In genomic region chr20:14562976-14563375, GRCh38 we compare ENCODE assay signal across 15 cellular contexts.
A peak's percentile ranks its signal among the peaks of the same experiment; 100 is the strongest.
DNase-seq lines count a peak whose midpoint lies in the region; ATAC-seq, FAIRE-seq and TF ChIP-seq lines count a peak whose summit lies in the region.
"Had no signal": no experiment of that assay in that cellular context is flagged by ENCODE, and none has a peak within 500 bp of the region (broad histone marks: within the 10 kb centered on the region; RNA-seq: fewer than 3 reads in every experiment).

No MANE protein-coding gene starts in this region.

- H3K36me3 ChIP-seq in GM23338 (ENCODE audit: insufficient read depth) = no peaks in the 10 kb centered on the region
- no peaks in the 10 kb centered on the region for H3K36me3 ChIP-seq in H1 (ENCODE audit: control insufficient read depth in 2 of 4, insufficient read depth in 4 of 4, low read length in 3 of 4)
- H3K36me3 ChIP-seq in spleen = no peaks in the 10 kb centered on the region
- H3K36me3 ChIP-seq in SK-N-SH (replicated peaks in 1 of 2; ENCODE audit: control insufficient read depth in 1 of 2, insufficient read depth in 2 of 2, low read length in 1 of 2) = no peaks in the 10 kb centered on the region
- H3K36me3 ChIP-seq in uterus = no peaks in the 10 kb centered on the region
- H3K36me3 ChIP-seq: BLaER1 treated with 17β-estradiol and CSF1 and Interleukin-3, amounts not matched to agents 10 nM and 100 nM had no signal

- CTCF ChIA-PET in H1 (lab: Charles Lee; ENCODE audit: partially characterized antibody) = no interaction called here
- CTCF ChIA-PET in SK-N-SH (lab: Yijun Ruan, JAX) = no interaction called here

- H3F3A ChIP-seq in GM23338 (replicated peaks; ENCODE audit: low read depth) (no peaks in the 10 kb centered on the region), SK-N-SH (replicated peaks; ENCODE audit: insufficient read depth) (no peaks in the 10 kb centered on the region)

- WGBS in H1 (ENCODE audit: extremely low coverage in 1 of 2, insufficient coverage in 1 of 2, insufficient read length in 1 of 2, insufficient replicate concordance in 2 of 2, low coverage in 1 of 2, low lambda C conversion rate in 2 of 2, missing lambda C conversion rate in 1 of 2), 2 experiments = 92% methylated on average over 2 of the region's 2 CpGs; no CpG with 5 or more reads in 1 of the 2 experiments
- 54 to 74% (median 66%) methylated on average over 2 of the region's 2 CpGs for WGBS in spleen, 5 donors
- WGBS in SK-N-SH (ENCODE audit: low lambda C conversion rate) = 46% methylated on average over 2 of the region's 2 CpGs

- H3K23me2 ChIP-seq in H1 (ENCODE audit: low read depth, low read length) = no peaks in the 10 kb centered on the region

- no peak for FAIRE-seq in H1 (lab: Jason Lieb, UNC)
- FAIRE-seq: GM12878 had no signal

- H2BK20ac ChIP-seq in H1 (ENCODE audit: low read length) = peak overlapping the region; percentile 29

- H2AFZ ChIP-seq in GM23338 (peak overlapping the region; percentile 52; the same call in 1 of the 2 replicates), H1 (ENCODE audit: low read length) (peak overlapping the region; percentile 9; the same call in 1 of the 2 replicates), SK-N-SH (ENCODE audit: low read depth) (no peak overlapping the region)

- no peak overlapping the region for H2BK5ac ChIP-seq in H1 (ENCODE audit: low read depth, low read length)

- H3K4ac ChIP-seq in H1 (replicated peaks; ENCODE audit: insufficient read length, low read depth, low read length) = no peak overlapping the region

- H4K20me1 ChIP-seq in GM23338 (replicated peaks; ENCODE audit: insufficient read depth) = no peaks in the 10 kb centered on the region
- H4K20me1 ChIP-seq in H1 (replicated peaks in 1 of 2; ENCODE audit: control insufficient read depth in 1 of 2, insufficient read depth in 2 of 2, low read length in 2 of 2) = no peaks in the 10 kb centered on the region
- H4K20me1 ChIP-seq in SK-N-SH (ENCODE audit: insufficient read depth) = no peaks in the 10 kb centered on the region
- H4K20me1 ChIP-seq: BLaER1 treated with 17β-estradiol and CSF1 and Interleukin-3, amounts not matched to agents 10 nM and 100 nM had no signal

- H3K79me2 ChIP-seq in GM23338 (replicated peaks; ENCODE audit: insufficient read depth) (no peaks in the 10 kb centered on the region), H1 (ENCODE audit: control insufficient read depth in 1 of 2, insufficient read depth in 2 of 2, low read length in 2 of 2) (no peaks in the 10 kb centered on the region), SK-N-SH (ENCODE audit: insufficient read depth) (no peaks in the 10 kb centered on the region; the same call in 1 of the 2 replicates)

- peaks cover 15% of the 10 kb centered on the region; the same call in 2 of the 3 replicates for H3K9me3 Mint-ChIP-seq in GM23338

- TF ChIP-seq POLR2A in H1 (IDR thresholded peaks at IDR 0.05; ENCODE audit: control extremely low read depth in 1 of 2, low read depth in 2 of 2, low read length in 2 of 2) (no peak), spleen (IDR thresholded peaks at IDR 0.05) (no peak), uterus (IDR thresholded peaks at IDR 0.05) (no peak)

- H3K27ac ChIP-seq in GM23338 (ENCODE audit: low read depth) (no peak overlapping the region), H1 (ENCODE audit: low read depth, low read length) (no peak overlapping the region), spleen (no peak overlapping the region), SK-N-SH (ENCODE audit: low read depth in 2 of 2, low read length in 1 of 2) (no peak overlapping the region), uterus (no peak overlapping the region)
- H3K27ac ChIP-seq: BLaER1 treated with 17β-estradiol and CSF1 and Interleukin-3, amounts not matched to agents 10 nM and 100 nM had no signal

- H3K36me3 Mint-ChIP-seq in GM23338 (ENCODE audit: low read depth) = peaks cover 13% of the 10 kb centered on the region; the same call in 2 of the 3 replicates
- H3K36me3 Mint-ChIP-seq: CD8-positive, alpha-beta T cell had no signal

- no peak overlapping the region for H4K91ac ChIP-seq in H1 (replicated peaks; ENCODE audit: insufficient read length, low read length)

- intact Hi-C loops in spleen (cut with DNase I; ENCODE audit: low total_unique reads) = no loop called here
- intact Hi-C loops in uterus (cut with DNase I; ENCODE audit: low total_unique reads) = no loop called here

- H2BK12ac ChIP-seq in H1 (ENCODE audit: low read depth, low read length) = no peak overlapping the region; the same call in 1 of the 2 replicates

- H3K9me3 ChIP-seq in H1 (ENCODE audit: insufficient read depth in 2 of 2, low read depth in 1 of 2, low read length in 1 of 2) (peaks cover 0 to 4% of the 10 kb centered on the region in 2 experiments; a peak in 1 of 4 replicates), spleen (peaks cover 0 to 32% (median 11%) of the 10 kb centered on the region in 8 donors), SK-N-SH (no peaks in the 10 kb centered on the region), uterus (no peaks in the 10 kb centered on the region)

- peaks cover 9% of the 10 kb centered on the region for H3K4me1 Mint-ChIP-seq in GM23338
- H3K4me1 Mint-ChIP-seq: B cell had no signal

- peak overlapping the region; percentile 38; the same call in 1 of the 2 replicates for H3K18ac ChIP-seq in H1 (ENCODE audit: extremely low read depth, low read length)

- no peak overlapping the region for H3K14ac ChIP-seq in H1 (ENCODE audit: insufficient read length)

- H3K27me3 Mint-ChIP-seq in GM23338 (ENCODE audit: insufficient read depth, low read depth, poor library complexity) = no peaks in the 10 kb centered on the region
- H3K27me3 Mint-ChIP-seq: B cell had no signal

- H3K4me2 ChIP-seq in GM23338 (peak overlapping the region; percentile 37; the same call in 1 of the 2 replicates), H1 (ENCODE audit: insufficient read depth in 1 of 2, low read depth in 2 of 2, low read length in 2 of 2) (peak overlapping the region in 1 of 2 experiments; percentile 44; a peak in 1 of 4 replicates), SK-N-SH (no peak overlapping the region)
- H3K4me2 ChIP-seq: BLaER1 treated with 17β-estradiol and CSF1 and Interleukin-3, amounts not matched to agents 10 nM and 100 nM had no signal

- H4K5ac ChIP-seq in H1 (ENCODE audit: insufficient read length, low read depth, low read length) = no peak overlapping the region

- POLR2A ChIA-PET in H1 (lab: Charles Lee; ENCODE audit: partially characterized antibody) (interaction anchor here (0.7 kb wide), 1 partner anchor 1143 kb away, joined by 5 read pairs; no protein-coding TSS in a partner anchor), SK-N-SH (lab: Yijun Ruan, JAX) (no interaction called here)

- no peaks in the 10 kb centered on the region for H3K79me1 ChIP-seq in H1 (ENCODE audit: low read depth, low read length)

- H3K27me3 ChIP-seq in GM23338 (ENCODE audit: insufficient read depth) (no peaks in the 10 kb centered on the region), H1 (replicated peaks in 1 of 4; ENCODE audit: control insufficient read depth in 3 of 4, extremely low read depth in 1 of 4, insufficient read depth in 3 of 4, low read length in 3 of 4) (no peaks in the 10 kb centered on the region), spleen (replicated peaks in 1 of 7) (no peaks in the 10 kb centered on the region), SK-N-SH (ENCODE audit: insufficient read depth) (no peaks in the 10 kb centered on the region), uterus (no peaks in the 10 kb centered on the region)
- H3K27me3 ChIP-seq: BLaER1 treated with 17β-estradiol and CSF1 and Interleukin-3, amounts not matched to agents 10 nM and 100 nM had no signal

- TF ChIP-seq EP300 in H1 (IDR thresholded peaks at IDR 0.05; ENCODE audit: borderline replicate concordance in 1 of 2, low read depth in 2 of 2, low read length in 2 of 2) = no peak
- no peak for TF ChIP-seq EP300 in SK-N-SH (IDR thresholded peaks at IDR 0.05; ENCODE audit: borderline replicate concordance in 1 of 2, low read depth in 1 of 2, low read length in 1 of 2)

- peak overlapping the region; percentile 12; the same call in 1 of the 2 replicates for H2BK15ac ChIP-seq in H1 (ENCODE audit: low read length)

- ATAC-seq in GM23338 (no peak), left lobe of liver (peak; percentile 30)
- ATAC-seq: CD8-positive, alpha-beta T cell; GM12878 had no signal

- H3K4me3 ChIP-seq in GM23338 (no peak overlapping the region), H1 (ENCODE audit: extremely low read depth in 1 of 4, insufficient read depth in 2 of 4, low read depth in 3 of 4, low read length in 4 of 4) (no peak overlapping the region), spleen (no peak overlapping the region), SK-N-SH (ENCODE audit: low read depth in 2 of 2, low read length in 1 of 2) (no peak overlapping the region), uterus (no peak overlapping the region)
- H3K4me3 ChIP-seq: BLaER1 treated with 17β-estradiol and CSF1 and Interleukin-3, amounts not matched to agents 10 nM and 100 nM; GM12878 had no signal

- H3K9me2 ChIP-seq in GM23338 (ENCODE audit: insufficient read depth) (no peaks in the 10 kb centered on the region), SK-N-SH (no peaks in the 10 kb centered on the region)

- TF ChIP-seq CTCF in GM23338 (conservative IDR thresholded peaks at IDR 0.05; ENCODE audit: low read depth in 2 of 2) (no peak), H1 (IDR thresholded peaks at IDR 0.05; ENCODE audit: control extremely low read depth in 1 of 3, insufficient read depth in 1 of 3, low read depth in 1 of 3, low read length in 3 of 3) (no peak), spleen (IDR thresholded peaks at IDR 0.05 in 8 of 11, conservative IDR thresholded peaks at IDR 0.05 in 3 of 11) (no peak), SK-N-SH (IDR thresholded peaks at IDR 0.05) (no peak), uterus (IDR thresholded peaks at IDR 0.05) (no peak)

- H3K27ac Mint-ChIP-seq in GM23338 = peak overlapping the region; percentile 16; the same call in 1 of the 2 replicates
- H3K27ac Mint-ChIP-seq: B cell; CD8-positive, alpha-beta T cell had no signal

- H4K8ac ChIP-seq in H1 (ENCODE audit: extremely low read depth, insufficient read depth, low read length) = no peak overlapping the region

- TF ChIP-seq RAD21 in H1 (IDR thresholded peaks at IDR 0.05 in 1 of 2, conservative IDR thresholded peaks at IDR 0.05 in 1 of 2; ENCODE audit: low read depth in 2 of 2, low read length in 2 of 2) (no peak), SK-N-SH (IDR thresholded peaks at IDR 0.05; ENCODE audit: low read length) (no peak)

- H3K4me1 ChIP-seq in GM23338 (ENCODE audit: insufficient read depth) (peaks cover 10% of the 10 kb centered on the region), H1 (replicated peaks in 1 of 4; ENCODE audit: control insufficient read depth in 3 of 4, insufficient read depth in 4 of 4, low read length in 3 of 4) (peaks cover 0 to 5% (median 4%) of the 10 kb centered on the region in 4 experiments; a peak in 3 of 7 replicates), spleen (no peaks in the 10 kb centered on the region), SK-N-SH (ENCODE audit: control insufficient read depth in 1 of 2, insufficient read depth in 2 of 2, low read depth in 1 of 2, low read length in 1 of 2) (no peaks in the 10 kb centered on the region), uterus (no peaks in the 10 kb centered on the region)

- no peak overlapping the region for H2BK120ac ChIP-seq in H1 (replicated peaks; ENCODE audit: low read depth, low read length)

- no peak overlapping the region for H3K9ac ChIP-seq in H1 (replicated peaks in 1 of 4; ENCODE audit: extremely low read depth in 1 of 4, low read depth in 3 of 4, low read length in 3 of 4)
- no peak overlapping the region for H3K9ac ChIP-seq in SK-N-SH
- H3K9ac ChIP-seq: BLaER1 treated with 17β-estradiol and CSF1 and Interleukin-3, amounts not matched to agents 10 nM and 100 nM had no signal

- no peak for DNase-seq in GM23338 (ENCODE audit: low spot score)
- no peak for DNase-seq in H1 (ENCODE audit: low read depth in 1 of 2, low spot score in 2 of 2)
- DNase-seq in left lobe of liver (ENCODE audit: low spot score) = no peak
- no peak for DNase-seq in spleen
- DNase-seq in SK-N-SH = no peak
- DNase-seq in uterus = no peak
- DNase-seq: CD8-positive, alpha-beta T cell; DMS 273 treated with DMSO at 0.1 percent for 48 hours; DMS53; DND-41; EL; HCEC 1CT had no signal

- H3K56ac ChIP-seq in H1 (replicated peaks; ENCODE audit: insufficient read length, low read depth, low read length) = no peak overlapping the region

- no peak overlapping the region for H2AK5ac ChIP-seq in H1 (ENCODE audit: low read depth, low read length)

- no peak overlapping the region for H3K23ac ChIP-seq in H1 (ENCODE audit: insufficient read length)

- no peak overlapping the region for H3K4me3 Mint-ChIP-seq in GM23338
- H3K4me3 Mint-ChIP-seq: B cell; CD8-positive, alpha-beta T cell had no signal
